20 cellular contexts compared by ENCODE assay signal in genomic region chr22:41664490-41664889, GRCh38. TPM values are rescaled to one million over a fixed set of nuclear protein-coding genes. Genes with fewer than 3 reads are reported as not detected.
DNase-seq lines count a peak whose midpoint lies in the region; ATAC-seq, FAIRE-seq and TF ChIP-seq lines count a peak whose summit lies in the region.
"Had no signal": no experiment of that assay in that cellular context is flagged by ENCODE, and none has a peak within 500 bp of the region (broad histone marks: within the 10 kb centered on the region; RNA-seq: fewer than 3 reads in every experiment).

No MANE protein-coding gene starts in this region.

- H3K27me3 ChIP-seq in A673 (replicated peaks; ENCODE audit: insufficient read depth, low read depth, low read length, poor library complexity) (no peaks in the 10 kb centered on the region), mesenchymal stem cell (ENCODE audit: control insufficient read depth in 1 of 2, insufficient read depth in 1 of 2, low read length in 2 of 2) (no peaks in the 10 kb centered on the region)
- H3K27me3 ChIP-seq: esophagus squamous epithelium, Peyer's patch had no signal

- peak overlapping the region; percentile 36 for H3K27ac Mint-ChIP-seq in activated CD8-positive, alpha-beta T cell treated with anti-CD3 and anti-CD28 coated beads, Interleukin-2, amount 10 ng/mL, durations not matched to agents 7 days and 5 days

- FAIRE-seq in G401.6 (lab: Jason Lieb, UNC) = peak; percentile 46
- FAIRE-seq: bronchial epithelial cell, GM19239, HTR-8/SVneo, urothelium cell line had no signal

- no peak overlapping the region for H2BK120ac ChIP-seq in mesenchymal stem cell (ENCODE audit: low read depth, low read length)

- no peak overlapping the region for H3K4ac ChIP-seq in mesenchymal stem cell (ENCODE audit: low read depth in 1 of 2, low read length in 2 of 2)

- peaks cover 16% of the 10 kb centered on the region for H3K4me1 Mint-ChIP-seq in activated CD8-positive, alpha-beta T cell treated with anti-CD3 and anti-CD28 coated beads, Interleukin-2, amount 10 ng/mL, durations not matched to agents 7 days and 5 days (ENCODE audit: low read depth)

- no peak overlapping the region for H4K91ac ChIP-seq in mesenchymal stem cell (ENCODE audit: low read length)

- no peak overlapping the region for H2AFZ ChIP-seq in mesenchymal stem cell (ENCODE audit: low read depth, low read length)
- H2AFZ ChIP-seq: parathyroid adenoma had no signal

- intact Hi-C loops in A673 (cut with micrococcal nuclease; ENCODE audit: unreplicated experiment) = no loop called here

- no peak overlapping the region for H4K8ac ChIP-seq in mesenchymal stem cell (ENCODE audit: low read length)

- H3K36me3 ChIP-seq in A673 (ENCODE audit: insufficient read depth, low read length, poor library complexity, severe bottlenecking) (peaks cover 52% of the 10 kb centered on the region), mesenchymal stem cell (ENCODE audit: control insufficient read depth in 1 of 2, insufficient read depth in 2 of 2, low read depth in 1 of 2, low read length in 2 of 2) (peaks cover 32 to 60% of the 10 kb centered on the region in 2 experiments)

- no peak overlapping the region for H3K23ac ChIP-seq in mesenchymal stem cell (ENCODE audit: low read length in 2 of 2)

- TF ChIP-seq CTCF in A673 (conservative IDR thresholded peaks at IDR 0.05; ENCODE audit: low read depth, low read length) = no peak

- peaks cover 56% of the 10 kb centered on the region for H3K36me3 Mint-ChIP-seq in activated CD8-positive, alpha-beta T cell treated with anti-CD3 and anti-CD28 coated beads, Interleukin-2, amount 10 ng/mL, durations not matched to agents 7 days and 5 days (ENCODE audit: low read depth)

- DNase-seq in A673 (ENCODE audit: low spot score) = no peak
- DNase-seq in activated CD8-positive, alpha-beta T cell treated with anti-CD3 and anti-CD28 coated beads, Interleukin-2, amount 10 ng/mL, durations not matched to agents 7 days and 5 days = no peak
- DNase-seq in mesenchymal stem cell = no peak
- no peak for DNase-seq in NK-92 (lab: John Stamatoyannopoulos, UW; ENCODE audit: unreplicated experiment)
- DNase-seq in 8988T = no peak
- DNase-seq: COR-L47; esophagus squamous epithelium; NCI-H1417; Peyer's patch; stimulated activated CD4-positive, alpha-beta T cell treated with anti-CD3 and anti-CD28 coated beads, Interleukin-2, amount 100 ng/mL, for 24 hours had no signal

- CTCF ChIA-PET in A673 (lab: Charles Lee) = no interaction called here
- CTCF ChIA-PET in activated CD8-positive, alpha-beta T cell treated with anti-CD3 and anti-CD28 coated beads, Interleukin-2, amount 10 ng/mL, durations not matched to agents 7 days and 5 days (lab: Charles Lee) = interaction anchor here (3.0 kb wide), 1 partner anchor 16 kb away, joined by 30 read pairs; no protein-coding TSS in a partner anchor

- ATAC-seq in activated CD8-positive, alpha-beta T cell treated with anti-CD3 and anti-CD28 coated beads, Interleukin-2, amount 10 ng/mL, durations not matched to agents 7 days and 5 days = no peak
- ATAC-seq in GM18505 (IDR thresholded peaks at IDR 0.05; ENCODE audit: unreplicated experiment) (no peak), HG03045 (IDR thresholded peaks at IDR 0.05; ENCODE audit: unreplicated experiment) (no peak)
- ATAC-seq: SK-N-SH treated with all-trans-retinoic acid at 6 μM for 48 hours had no signal

- no TSS peak for BruUV-seq in A673 (replicated peaks; lab: Mats Ljungman, UMichigan)

- H2BK12ac ChIP-seq in mesenchymal stem cell (ENCODE audit: low read length in 2 of 2) = no peak overlapping the region

- no peaks in the 10 kb centered on the region for H3K27me3 Mint-ChIP-seq in activated CD8-positive, alpha-beta T cell treated with anti-CD3 and anti-CD28 coated beads, Interleukin-2, amount 10 ng/mL, durations not matched to agents 7 days and 5 days (ENCODE audit: low read depth)

- H3K9me3 ChIP-seq in A673 (ENCODE audit: low read depth, low read length, poor library complexity, severe bottlenecking) = no peaks in the 10 kb centered on the region
- H3K9me3 ChIP-seq in mesenchymal stem cell (ENCODE audit: control insufficient read depth, low read length) = no peaks in the 10 kb centered on the region
- H3K9me3 ChIP-seq: esophagus squamous epithelium, Peyer's patch had no signal

- TF ChIP-seq POLR2A in GM18505 (IDR thresholded peaks at IDR 0.05; ENCODE audit: borderline replicate concordance, extremely low read depth, insufficient read depth, insufficient read length) = no peak

- H2AK5ac ChIP-seq in mesenchymal stem cell (ENCODE audit: low read length, severe bottlenecking) = no peak overlapping the region

- H3K9me3 Mint-ChIP-seq in activated CD8-positive, alpha-beta T cell treated with anti-CD3 and anti-CD28 coated beads, Interleukin-2, amount 10 ng/mL, durations not matched to agents 7 days and 5 days (ENCODE audit: insufficient read depth) = no peaks in the 10 kb centered on the region

- H3K9ac ChIP-seq in mesenchymal stem cell (ENCODE audit: low read length) = peak overlapping the region; percentile 19
- H3K9ac ChIP-seq: parathyroid adenoma had no signal

- H3K79me1 ChIP-seq in mesenchymal stem cell (replicated peaks; ENCODE audit: low read length, poor library complexity, severe bottlenecking) = peaks cover 2% of the 10 kb centered on the region

- no peak overlapping the region for H3K4me2 ChIP-seq in mesenchymal stem cell (ENCODE audit: low read length, poor library complexity, severe bottlenecking)

- POLR2A ChIA-PET in A673 (lab: Charles Lee; ENCODE audit: low non-redundant PET) = no interaction called here
- POLR2A ChIA-PET in activated CD8-positive, alpha-beta T cell treated with anti-CD3 and anti-CD28 coated beads, Interleukin-2, amount 10 ng/mL, durations not matched to agents 7 days and 5 days (lab: Charles Lee) = interaction anchor here (1.1 kb wide), 3 partner anchors 20 to 76 kb away, joined by 3 read pairs; no protein-coding TSS in a partner anchor

- peak overlapping the region; percentile 58 for H3K27ac ChIP-seq in A673 (ENCODE audit: low read depth, low read length, poor library complexity, severe bottlenecking)
- H3K27ac ChIP-seq in mesenchymal stem cell (ENCODE audit: low read length, poor library complexity, severe bottlenecking) = no peak overlapping the region
- H3K27ac ChIP-seq: esophagus squamous epithelium, parathyroid adenoma, Peyer's patch had no signal

- no peak overlapping the region for H3K14ac ChIP-seq in mesenchymal stem cell (ENCODE audit: low read length in 2 of 2)

- H3K4me3 Mint-ChIP-seq in activated CD8-positive, alpha-beta T cell treated with anti-CD3 and anti-CD28 coated beads, Interleukin-2, amount 10 ng/mL, durations not matched to agents 7 days and 5 days = no peak overlapping the region

- no peak overlapping the region for H3K18ac ChIP-seq in mesenchymal stem cell (ENCODE audit: low read depth in 1 of 2, low read length in 2 of 2)

- H3K4me1 ChIP-seq in A673 (ENCODE audit: insufficient read depth, low read length, poor library complexity, severe bottlenecking) (no peaks in the 10 kb centered on the region), mesenchymal stem cell (ENCODE audit: control insufficient read depth, insufficient read depth, low read depth, low read length) (peaks cover 4% of the 10 kb centered on the region)
- H3K4me1 ChIP-seq: Peyer's patch had no signal

- no peak overlapping the region for H2BK5ac ChIP-seq in mesenchymal stem cell (ENCODE audit: low read depth, low read length, poor library complexity, severe bottlenecking)

- H2BK15ac ChIP-seq in mesenchymal stem cell (ENCODE audit: low read depth, poor library complexity, severe bottlenecking) = no peak overlapping the region

- no peak overlapping the region for H3K4me3 ChIP-seq in A673 (ENCODE audit: low read depth, low read length, poor library complexity, severe bottlenecking)
- H3K4me3 ChIP-seq in mesenchymal stem cell (ENCODE audit: insufficient read depth in 1 of 2, low read depth in 1 of 2, low read length in 2 of 2) = no peak overlapping the region
- H3K4me3 ChIP-seq: esophagus squamous epithelium, Peyer's patch had no signal

RNA-seq across cellular contexts. Expression of gene SNU13, which starts 24.2 kb away (rescaled TPM):
- 216 and 223 TPM in 2 replicates for total RNA-seq in A673 (2021)
- 100 to 1,000 TPM; 185 to 200 TPM for total RNA-seq in activated CD8-positive, alpha-beta T cell treated with anti-CD3 and anti-CD28 coated beads, Interleukin-2, amount 10 ng/mL, durations not matched to agents 7 days and 5 days
- 122 TPM for polyA plus RNA-seq in mesenchymal stem cell (2013, experiment 1 of 2)
- polyA plus RNA-seq in mesenchymal stem cell (2013, experiment 2 of 2) = 130 TPM

RNA-seq across cellular contexts. Expression of gene MEI1, which starts 34.8 kb away (rescaled TPM):
- 0.09 and 0.24 TPM in 2 replicates for total RNA-seq in A673 (2021)
- total RNA-seq in activated CD8-positive, alpha-beta T cell treated with anti-CD3 and anti-CD28 coated beads, Interleukin-2, amount 10 ng/mL, durations not matched to agents 7 days and 5 days = 10 to 100 TPM; 48.1 to 48.4 TPM
- polyA plus RNA-seq in mesenchymal stem cell (2013, experiment 1 of 2) = 0.50 TPM
- 0.27 TPM for polyA plus RNA-seq in mesenchymal stem cell (2013, experiment 2 of 2)
- total RNA-seq: bronchial epithelial cell, LHCN-M2 had no signal

RNA-seq across cellular contexts. Expression of gene XRCC6, which starts 43.4 kb away (rescaled TPM):
- 545 and 558 TPM in 2 replicates for total RNA-seq in A673 (2021)
- total RNA-seq in activated CD8-positive, alpha-beta T cell treated with anti-CD3 and anti-CD28 coated beads, Interleukin-2, amount 10 ng/mL, durations not matched to agents 7 days and 5 days = 100 to 1,000 TPM; 302 to 308 TPM
- 156 TPM for polyA plus RNA-seq in mesenchymal stem cell (2013, experiment 1 of 2)
- 159 TPM for polyA plus RNA-seq in mesenchymal stem cell (2013, experiment 2 of 2)

RNA-seq across cellular contexts. Expression of gene DESI1, which starts 43.6 kb away (rescaled TPM):
- 44.0 and 47.6 TPM in 2 replicates for total RNA-seq in A673 (2021)
- 10 to 100 TPM; 33.0 to 35.2 TPM for total RNA-seq in activated CD8-positive, alpha-beta T cell treated with anti-CD3 and anti-CD28 coated beads, Interleukin-2, amount 10 ng/mL, durations not matched to agents 7 days and 5 days
- polyA plus RNA-seq in mesenchymal stem cell (2013, experiment 1 of 2) = 26.3 TPM
- 26.7 TPM for polyA plus RNA-seq in mesenchymal stem cell (2013, experiment 2 of 2)

Comparison
In these comparisons a context has a peak if more than half of its experiments do, and no peak if none do; other contexts are left out.
1. RNA of gene MEI1, which starts 34.8 kb away (total RNA-seq): 48.1 to 48.4 TPM in activated CD8-positive, alpha-beta T cell treated with anti-CD3 and anti-CD28 coated beads, Interleukin-2, amount 10 ng/mL, durations not matched to agents 7 days and 5 days; 0.09 to 0.24 TPM in A673; every median in the first group is over 10 times any median in the second.